In the genomic region with DNA sequence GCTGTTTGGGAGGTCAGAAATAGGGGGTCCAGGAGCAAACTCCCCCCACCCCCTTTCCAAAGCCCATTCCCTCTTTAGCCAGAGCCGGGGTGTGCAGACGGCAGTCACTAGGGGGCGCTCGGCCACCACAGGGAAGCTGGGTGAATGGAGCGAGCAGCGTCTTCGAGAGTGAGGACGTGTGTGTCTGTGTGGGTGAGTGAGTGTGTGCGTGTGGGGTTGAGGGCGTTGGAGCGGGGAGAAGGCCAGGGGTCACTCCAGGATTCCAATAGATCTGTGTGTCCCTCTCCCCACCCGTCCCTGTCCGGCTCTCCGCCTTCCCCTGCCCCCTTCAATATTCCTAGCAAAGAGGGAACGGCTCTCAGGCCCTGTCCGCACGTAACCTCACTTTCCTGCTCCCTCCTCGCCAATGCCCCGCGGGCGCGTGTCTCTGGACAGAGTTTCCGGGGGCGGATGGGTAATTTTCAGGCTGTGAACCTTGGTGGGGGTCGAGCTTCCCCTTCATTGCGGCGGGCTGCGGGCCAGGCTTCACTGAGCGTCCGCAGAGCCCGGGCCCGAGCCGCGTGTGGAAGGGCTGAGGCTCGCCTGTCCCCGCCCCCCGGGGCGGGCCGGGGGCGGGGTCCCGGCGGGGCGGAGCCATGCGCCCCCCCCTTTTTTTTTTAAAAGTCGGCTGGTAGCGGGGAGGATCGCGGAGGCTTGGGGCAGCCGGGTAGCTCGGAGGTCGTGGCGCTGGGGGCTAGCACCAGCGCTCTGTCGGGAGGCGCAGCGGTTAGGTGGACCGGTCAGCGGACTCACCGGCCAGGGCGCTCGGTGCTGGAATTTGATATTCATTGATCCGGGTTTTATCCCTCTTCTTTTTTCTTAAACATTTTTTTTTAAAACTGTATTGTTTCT, we compare ENCODE assay signal across 8 cellular contexts. TPM values are rescaled to one million over a fixed set of nuclear protein-coding genes. Genes with fewer than 3 reads are reported as not detected.
DNase-seq lines count a peak whose midpoint lies in the region; TF ChIP-seq lines count a peak whose summit lies in the region.

A gene (plus strand): TSS at position 686 of the 891 bp plus-strand sequence.

- TF ChIP-seq CTCF in neural crest cell (conservative IDR thresholded peaks at IDR 0.05): peak; percentile 99

- H3K27me3 Mint-ChIP-seq in neural crest cell (ENCODE audit: low read depth): peaks cover 9% of the 10 kb centered on the region

- no peaks in the 10 kb centered on the region for H3K9me3 Mint-ChIP-seq in neural crest cell

- peak within 1 kb of the TSS; percentile 82 for H3K27ac Mint-ChIP-seq in neural crest cell (ENCODE audit: unreplicated experiment)

- peak; percentile 87 for TF ChIP-seq POLR2A in Raji (IDR thresholded peaks at IDR 0.05; ENCODE audit: insufficient read depth, low read depth, low read length)

- peaks cover 31% of the 10 kb centered on the region for H3K4me1 Mint-ChIP-seq in neural crest cell

- H3K4me3 Mint-ChIP-seq in neural crest cell: peak within 1 kb of the TSS; percentile 98

- H3K36me3 Mint-ChIP-seq in neural crest cell (ENCODE audit: low read depth): no peaks in the 10 kb centered on the region

- DNase-seq in ELF-1 (ENCODE audit: low read depth, low spot score) (peak; percentile 93), GOT3 (lab: John Stamatoyannopoulos, UW) (peak; percentile 88), LoVo (ENCODE audit: low spot score) (peak; percentile 83), fibroblast of the conjunctiva (ENCODE audit: low read depth) (peak; percentile 86), neural crest cell (ENCODE audit: low read depth, low spot score) (peak; percentile 96), stromal cell of bone marrow (ENCODE audit: low read depth) (peak; percentile 84)
- DNase-seq in activated effector memory CD4-positive, alpha-beta T cell treated with anti-CD3 and anti-CD28 coated beads, Interleukin-2, amount 50 U/mL, for 16 hours: peak; percentile 95

RNA-seq across cellular contexts. Expression of the gene that starts here (rescaled TPM):
- 31.2 TPM in 2 replicates for total RNA-seq in neural crest cell

Comparison
In these comparisons a context has a peak if more than half of its experiments do, and no peak if none do; other contexts are left out.
1. Peak in every context shown above with its lines: DNase-seq.